Comparison of ENCODE assay signal across 8 cellular contexts in genomic region chr1:93607814-93608187, GRCh38.
DNase-seq lines count a peak whose midpoint lies in the region; ATAC-seq and TF ChIP-seq lines count a peak whose summit lies in the region.

No MANE protein-coding gene starts in this region.

- peak overlapping the region; percentile 3 for H3K27ac ChIP-seq in suprapubic skin

- TF ChIP-seq EP300 in suprapubic skin (IDR thresholded peaks at IDR 0.05) = no peak

- H3K4me3 ChIP-seq in suprapubic skin = no peak overlapping the region

- in situ Hi-C loops in GM13977 (cut with MboI; ENCODE audit: low pct_unique_long_range_greater_than_20kb, low sequenced_read_pairs, unreplicated experiment) = no loop called here

- DNase-seq in GM13977 (ENCODE audit: low spot score) (peak; percentile 79), HS-5 (ENCODE audit: low read depth) (peak; percentile 38), fibroblast of peridontal ligament (ENCODE audit: extremely low read depth) (peak; percentile 62), suprapubic skin (ENCODE audit: low spot score in 2 of 2) (no peak), iPS-NIHi11 (ENCODE audit: low spot score) (no peak), DMS79 treated with DMSO at 0.1 percent for 48 hours (lab: John Stamatoyannopoulos, UW) (no peak), NCI-H774 (lab: John Stamatoyannopoulos, UW) (no peak)

- H3K9me3 ChIP-seq in suprapubic skin = no peaks in the 10 kb centered on the region

- WGBS in suprapubic skin = 88% methylated on average over 5 of the region's 5 CpGs

- ATAC-seq in GM21447 (IDR thresholded peaks at IDR 0.05; ENCODE audit: unreplicated experiment) = peak; percentile 96

- H3K4me1 ChIP-seq in suprapubic skin = peaks cover 31% of the 10 kb centered on the region

- TF ChIP-seq POLR2A in suprapubic skin (IDR thresholded peaks at IDR 0.05) = no peak

- no peaks in the 10 kb centered on the region for H3K27me3 ChIP-seq in suprapubic skin

- TF ChIP-seq CTCF in GM13977 (IDR thresholded peaks at IDR 0.05; ENCODE audit: extremely low read depth, insufficient read depth, missing control alignments) (no peak), suprapubic skin (IDR thresholded peaks at IDR 0.05) (no peak)

- no peaks in the 10 kb centered on the region for H3K36me3 ChIP-seq in suprapubic skin

Comparison
In these comparisons a context has a peak if more than half of its experiments do, and no peak if none do; other contexts are left out.
1. DNase-seq: peak in GM13977 (single experiment), HS-5 (single experiment) and fibroblast of peridontal ligament (single experiment); none in suprapubic skin (0 of 2), iPS-NIHi11 (single experiment), DMS79 treated with DMSO at 0.1 percent for 48 hours (single experiment) and NCI-H774 (single experiment).